In the genomic region with DNA sequence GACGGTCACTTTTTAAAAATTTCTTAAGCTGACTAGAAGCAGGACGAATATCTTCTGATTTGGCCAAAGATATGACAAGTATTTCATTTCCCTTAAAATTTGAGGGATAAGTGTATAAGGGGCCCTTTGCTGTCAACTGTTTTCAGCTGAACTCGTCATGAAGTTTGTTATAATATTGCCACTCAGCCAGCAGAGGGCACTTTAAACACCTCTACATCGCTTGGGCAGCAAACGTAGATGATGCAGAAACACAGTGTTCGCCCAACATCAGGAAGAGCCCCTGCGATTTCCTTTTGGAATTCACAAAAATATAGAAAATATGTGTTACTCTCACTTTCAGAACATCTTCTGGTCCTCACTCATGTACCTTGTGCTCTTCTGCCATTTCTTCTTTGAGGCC, we compare ENCODE assay signal across 10 cellular contexts.
DNase-seq lines count a peak whose midpoint lies in the region; ATAC-seq and TF ChIP-seq lines count a peak whose summit lies in the region.
"Had no signal": no experiment of that assay in that cellular context is flagged by ENCODE, and none has a peak within 500 bp of the region (broad histone marks: within the 10 kb centered on the region; RNA-seq: fewer than 3 reads in every experiment).

No MANE protein-coding gene starts in this region.

- peak; percentile 48 for TF ChIP-seq CTCF in PC-3 (conservative IDR thresholded peaks at IDR 0.05; ENCODE audit: low read depth, low read length)

- CTCF ChIA-PET in PC-3 (lab: Charles Lee) = interaction anchor here (0.6 kb wide), 1 partner anchor 569 kb away, joined by 5 read pairs; no protein-coding TSS in a partner anchor

- no peaks in the 10 kb centered on the region for H3K27me3 ChIP-seq in PC-3 (ENCODE audit: low read length)
- H3K27me3 ChIP-seq in aorta (ENCODE audit: control insufficient read depth in 1 of 2, insufficient read depth in 2 of 2, low read length in 1 of 2) = no peaks in the 10 kb centered on the region
- H3K27me3 ChIP-seq: heart right ventricle had no signal

- no TSS peak for BruUV-seq in PC-3 (replicated peaks; lab: Mats Ljungman, UMichigan)

- no peaks in the 10 kb centered on the region for H3K9me2 ChIP-seq in PC-3 (replicated peaks; ENCODE audit: low read length)

- H3K36me3 ChIP-seq in PC-3 (ENCODE audit: low read depth, low read length) = no peaks in the 10 kb centered on the region
- no peaks in the 10 kb centered on the region for H3K36me3 ChIP-seq in aorta (ENCODE audit: control insufficient read depth in 1 of 2, insufficient read depth in 2 of 2, low read length in 1 of 2)
- H3K36me3 ChIP-seq: heart right ventricle had no signal

- H3K27ac ChIP-seq in PC-3 (ENCODE audit: low read length) (no peak overlapping the region), aorta (ENCODE audit: low read depth in 1 of 2, low read length in 2 of 2) (no peak overlapping the region)
- H3K27ac ChIP-seq: heart right ventricle had no signal

- no peak overlapping the region for H3K4me2 ChIP-seq in PC-3 (ENCODE audit: low read length)

- peak; percentile 1 for DNase-seq in DMS153 (lab: John Stamatoyannopoulos, UW)
- peak; percentile 35 for DNase-seq in PC-3
- DNase-seq in iris pigment epithelial cell (ENCODE audit: low read depth) = peak; percentile 3
- DNase-seq in activated CD8-positive, alpha-beta memory T cell treated with anti-CD3 and anti-CD28 coated beads, Interleukin-2, amount 50 U/mL, for 48 hours = no peak
- DNase-seq in aorta = no peak
- DNase-seq: activated naive CD4-positive, alpha-beta T cell treated with Interleukin-2 at 50 U/mL for 16 hours had no signal

- H3K4me1 ChIP-seq in PC-3 (ENCODE audit: insufficient read depth, low read length) (no peaks in the 10 kb centered on the region), aorta (ENCODE audit: control insufficient read depth in 1 of 2, insufficient read depth in 2 of 2, low read length in 2 of 2) (no peaks in the 10 kb centered on the region)
- H3K4me1 ChIP-seq: heart right ventricle had no signal

- intact Hi-C loops in PC-3 (cut with micrococcal nuclease) = no loop called here
- intact Hi-C loops in aorta (cut with DNase I) = no loop called here

- H3F3A ChIP-seq in PC-3 (ENCODE audit: low read length, unreplicated experiment) = no peaks in the 10 kb centered on the region

- 17 to 27% methylated on average over 7 of the region's 7 CpGs for WGBS in aorta, 2 donors

- ATAC-seq in GM21360 (IDR thresholded peaks at IDR 0.05; ENCODE audit: unreplicated experiment) (peak; percentile 44), PC-3 (no peak), aorta (ENCODE audit: low FRiP score) (no peak), GM21786 (IDR thresholded peaks at IDR 0.05; ENCODE audit: unreplicated experiment) (no peak), HG03175 (IDR thresholded peaks at IDR 0.05; ENCODE audit: unreplicated experiment) (no peak)
- ATAC-seq: heart right ventricle had no signal

- H4K20me1 ChIP-seq in PC-3 (ENCODE audit: low read length) = no peaks in the 10 kb centered on the region

- H3K9me3 ChIP-seq in PC-3 (ENCODE audit: low read length) = no peaks in the 10 kb centered on the region
- no peaks in the 10 kb centered on the region for H3K9me3 ChIP-seq in aorta (ENCODE audit: control insufficient read depth, low read length)
- H3K9me3 ChIP-seq: heart right ventricle had no signal

- H3K4me3 ChIP-seq in PC-3 (ENCODE audit: low read length) = no peak overlapping the region
- H3K4me3 ChIP-seq in aorta (ENCODE audit: low read length in 2 of 2) = no peak overlapping the region
- H3K4me3 ChIP-seq: heart right ventricle had no signal

- H3K9ac ChIP-seq in PC-3 (ENCODE audit: low read length) = no peak overlapping the region

- no peaks in the 10 kb centered on the region for H3K79me2 ChIP-seq in PC-3 (ENCODE audit: low read length)

- H2AFZ ChIP-seq in PC-3 (ENCODE audit: low read length) = no peak overlapping the region; the same call in 1 of the 2 replicates

- POLR2A ChIA-PET in PC-3 (lab: Charles Lee; ENCODE audit: unreplicated experiment) = no interaction called here

Comparison
In these comparisons a context has a peak if more than half of its experiments do, and no peak if none do; other contexts are left out.
1. DNase-seq: peak in DMS153 (single experiment), PC-3 (single experiment) and iris pigment epithelial cell (single experiment); none in activated CD8-positive, alpha-beta memory T cell treated with anti-CD3 and anti-CD28 coated beads, Interleukin-2, amount 50 U/mL, for 48 hours (single experiment) and aorta (0 of 2).